Comparison of ENCODE assay signal across 8 cellular contexts in the genomic region with DNA sequence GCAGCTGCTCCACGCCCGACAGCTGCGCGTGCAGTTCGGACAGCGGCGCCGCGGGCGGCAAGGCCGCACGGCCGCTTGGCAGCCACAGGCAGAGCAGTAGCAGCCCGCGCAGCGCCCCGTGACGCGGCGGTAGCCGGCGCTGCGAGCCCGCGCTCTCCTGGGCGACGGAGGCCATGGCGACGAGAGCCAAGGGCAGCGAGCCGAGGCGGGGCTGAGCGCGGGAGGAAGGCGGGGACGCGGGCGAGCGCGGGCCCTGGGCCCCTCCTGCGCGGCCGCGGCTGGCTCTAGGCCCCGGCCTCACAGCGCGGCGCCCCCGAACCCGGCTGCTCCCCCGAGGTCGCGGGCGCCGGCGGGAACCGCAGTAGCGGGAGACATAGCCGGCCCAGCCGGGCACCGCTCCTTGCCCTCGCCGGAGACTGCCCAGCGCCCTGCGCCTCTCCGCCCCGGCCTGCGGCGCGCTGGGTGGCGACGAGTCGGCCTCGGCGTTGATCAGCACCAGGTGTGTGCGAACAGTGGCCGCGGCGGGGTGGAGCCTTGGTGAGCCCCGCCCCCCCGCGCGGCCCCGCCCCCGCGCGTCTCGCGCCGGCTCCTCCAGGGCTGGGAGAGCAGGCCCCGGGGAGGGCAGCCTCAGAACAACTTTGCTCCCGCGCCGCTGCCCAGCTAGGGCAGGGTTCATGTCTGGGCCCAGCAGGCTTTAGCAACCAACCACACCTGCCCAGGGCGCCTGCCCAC. TPM values are rescaled to one million over a fixed set of nuclear protein-coding genes. Genes with fewer than 3 reads are reported as not detected.
A peak's percentile ranks its signal among the peaks of the same experiment; 100 is the strongest.
DNase-seq lines count a peak whose midpoint lies in the region; ATAC-seq and TF ChIP-seq lines count a peak whose summit lies in the region.

Gene LRP11 (minus strand): TSS at position 514 of the 732 bp plus-strand sequence. CDS start 339 bp downstream, at position 175.

- H3K36me3 ChIP-seq in GM23338 (ENCODE audit: insufficient read depth), result no peaks in the 10 kb centered on the region

- H3K9me3 Mint-ChIP-seq in GM23338 (no peaks in the 10 kb centered on the region; the same call in 1 of the 3 replicates), nephron (no peaks in the 10 kb centered on the region)

- H3K27me3 Mint-ChIP-seq in GM23338 (ENCODE audit: insufficient read depth, low read depth, poor library complexity), result peaks cover 22% of the 10 kb centered on the region
- H3K27me3 Mint-ChIP-seq in nephron (ENCODE audit: low read depth), result peaks cover 29% of the 10 kb centered on the region

- peak within 1 kb of the TSS; percentile 94 for H2AFZ ChIP-seq in GM23338

- H3K4me1 Mint-ChIP-seq in GM23338 (peaks cover 47% of the 10 kb centered on the region), nephron (peaks cover 28% of the 10 kb centered on the region)

- peak within 1 kb of the TSS; percentile 91; the same call in 1 of the 2 replicates for H3K27ac ChIP-seq in GM23338 (ENCODE audit: low read depth)

- no peak for TF ChIP-seq CTCF in GM23338 (conservative IDR thresholded peaks at IDR 0.05; ENCODE audit: low read depth in 2 of 2)
- no peak for TF ChIP-seq CTCF in fibroblast of the aortic adventitia (IDR thresholded peaks at IDR 0.05; ENCODE audit: insufficient read depth, low read length)
- no peak for TF ChIP-seq CTCF in nephron (IDR thresholded peaks at IDR 0.05; ENCODE audit: unreplicated experiment in 3 of 3)

- peaks cover 10% of the 10 kb centered on the region for H3K79me2 ChIP-seq in GM23338 (replicated peaks; ENCODE audit: insufficient read depth)

- H3F3A ChIP-seq in GM23338 (replicated peaks; ENCODE audit: low read depth), result 0 out of 2 replicates have a peak, but pooled peaks cover 6% of the 10 kb centered on the region

- H3K27ac Mint-ChIP-seq in GM23338 (peak within 1 kb of the TSS; percentile 70; the same call in 1 of the 2 replicates), nephron (peak within 1 kb of the TSS; percentile 82 to 88 (median 87))

- 0 out of 2 replicates have a peak, but pooled peaks cover 12% of the 10 kb centered on the region for H4K20me1 ChIP-seq in GM23338 (replicated peaks; ENCODE audit: insufficient read depth)

- TF ChIP-seq POLR2A in Raji (IDR thresholded peaks at IDR 0.05; ENCODE audit: insufficient read depth, low read depth, low read length), result peak; percentile 97

- peak within 1 kb of the TSS; percentile 89 for H3K4me3 ChIP-seq in GM23338
- H3K4me3 ChIP-seq in fibroblast of the aortic adventitia (ENCODE audit: low read depth, low read length), result peak within 1 kb of the TSS; percentile 73

- DNase-seq in DMS79 (lab: John Stamatoyannopoulos, UW) (peak; percentile 56), GM23338 (ENCODE audit: low spot score) (peak; percentile 87), Kasumi-1 (lab: John Stamatoyannopoulos, UW) (peak; percentile 52 to 65), activated gamma-delta T cell (lab: John Stamatoyannopoulos, UW) (peak; percentile 62), fibroblast of the aortic adventitia (ENCODE audit: low read depth) (peak; percentile 66)
- DNase-seq in stimulated activated naive CD8-positive, alpha-beta T cell treated with anti-CD3 and anti-CD28 coated beads, Interleukin-15, Interleukin-2, amounts not matched to agents 100 U/mL and 50 U/mL, for 24 hours, result peak; percentile 83

- H3K9me2 ChIP-seq in GM23338 (ENCODE audit: insufficient read depth), result no peaks in the 10 kb centered on the region; the same call in 1 of the 2 replicates

- H3K4me2 ChIP-seq in GM23338, result peak within 1 kb of the TSS; percentile 97

- peak; percentile 75 for ATAC-seq in GM23338
- ATAC-seq in stimulated activated naive CD8-positive, alpha-beta T cell treated with anti-CD3 and anti-CD28 coated beads, Interleukin-15, Interleukin-2, amounts not matched to agents 100 U/mL and 50 U/mL, for 24 hours, result peak; percentile 88

- peaks cover 17% of the 10 kb centered on the region for H3K27me3 ChIP-seq in GM23338 (ENCODE audit: insufficient read depth)

- peaks cover 14% of the 10 kb centered on the region for H3K4me1 ChIP-seq in GM23338 (ENCODE audit: insufficient read depth)

- peak within 1 kb of the TSS; percentile 83 for H3K4me3 Mint-ChIP-seq in GM23338
- peak within 1 kb of the TSS; percentile 83 to 95 (median 89) for H3K4me3 Mint-ChIP-seq in nephron

- no peaks in the 10 kb centered on the region for H3K36me3 Mint-ChIP-seq in GM23338 (ENCODE audit: low read depth)
- no peaks in the 10 kb centered on the region for H3K36me3 Mint-ChIP-seq in nephron (ENCODE audit: low read depth)

TF ChIP-seq in GM23338, 12 proteins besides CTCF, POLR2A, EP300 and RAD21:
- TF ChIP-seq EZH2phosphoT487 (IDR thresholded peaks at IDR 0.05; ENCODE audit: unreplicated experiment) (no peak), POLR2AphosphoS5 (IDR thresholded peaks at IDR 0.05; ENCODE audit: low read depth) (peak; percentile 88), CREB1 (CRISPR knock-in tag; IDR thresholded peaks at IDR 0.05; ENCODE audit: low read depth) (peak; percentile 62), REST (IDR thresholded peaks at IDR 0.05; ENCODE audit: unreplicated experiment) (peak; percentile 65)
TF ChIP-seq in GM23338: peak in this region for 3.

RNA-seq across cellular contexts. Expression of gene LRP11, which starts in this region (rescaled TPM):
- total RNA-seq in GM23338 (2014; rRNA removed; shearing (Covaris generic)), result 31.5 and 37.1 TPM in 2 replicates
- polyA plus RNA-seq in GM23338 (2016; fragmentation: Nextera tagmentation; extraction: Ambion mirVana), result 9.3 and 10.8 TPM in 2 replicates
- total RNA-seq in fibroblast of the aortic adventitia (ENCODE audit: low replicate concordance), result 20.0 and 74.1 TPM in 2 replicates

Comparison
In these comparisons a context has a peak if more than half of its experiments do, and no peak if none do; other contexts are left out.
1. Peak in every context shown above with its lines: DNase-seq, ATAC-seq, H3K4me3 ChIP-seq and H3K27ac ChIP-seq.